10 cellular contexts compared by ENCODE assay signal in the genomic region with DNA sequence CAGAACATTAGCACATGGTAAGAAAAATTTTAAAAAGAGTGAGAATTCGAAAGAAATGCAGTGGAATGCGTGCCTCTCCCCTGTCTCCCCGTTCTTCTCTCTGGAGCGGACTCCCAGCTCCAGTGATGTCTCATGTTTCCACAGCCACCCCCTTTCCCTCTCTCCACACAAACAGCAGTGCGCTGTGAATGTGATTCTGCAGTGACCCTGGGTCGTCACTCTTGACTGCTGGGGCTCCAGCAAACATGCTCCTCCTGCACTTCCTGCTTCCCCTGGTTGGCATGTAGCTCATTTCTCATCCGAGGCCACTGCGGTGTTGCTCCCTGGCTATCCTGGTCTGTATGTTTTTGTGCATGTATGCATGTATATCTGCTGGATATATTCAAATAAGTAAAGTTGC. TPM values are rescaled to one million over a fixed set of nuclear protein-coding genes. Genes with fewer than 3 reads are reported as not detected.
DNase-seq lines count a peak whose midpoint lies in the region; ATAC-seq and TF ChIP-seq lines count a peak whose summit lies in the region.
"Had no signal": no experiment of that assay in that cellular context is flagged by ENCODE, and none has a peak within 500 bp of the region (broad histone marks: within the 10 kb centered on the region; RNA-seq: fewer than 3 reads in every experiment).

No MANE protein-coding gene starts in this region.

- no peak overlapping the region for H3K14ac ChIP-seq in IMR-90 (replicated peaks; ENCODE audit: low read depth, low read length)

- H3K4ac ChIP-seq in IMR-90 (ENCODE audit: low read depth, low read length) = no peak overlapping the region

- H2BK20ac ChIP-seq in IMR-90 (ENCODE audit: low read depth, low read length) = no peak overlapping the region

- TF ChIP-seq CTCF in IMR-90 (conservative IDR thresholded peaks at IDR 0.05; ENCODE audit: low read depth, low read length) (no peak), epithelial cell of proximal tubule (conservative IDR thresholded peaks at IDR 0.05; ENCODE audit: low read depth, low read length) (no peak), nephron progenitor cell (IDR thresholded peaks at IDR 0.05) (no peak), glutamatergic neuron (IDR thresholded peaks at IDR 0.05; ENCODE audit: partially characterized antibody, unreplicated experiment) (no peak)

- no peaks in the 10 kb centered on the region for H3K9me3 ChIP-seq in CD4-positive, alpha-beta memory T cell (ENCODE audit: control insufficient read depth in 1 of 2, low read length in 2 of 2)
- H3K9me3 ChIP-seq in IMR-90 (ENCODE audit: control insufficient read depth, insufficient read depth, low read length) = peaks cover 3% of the 10 kb centered on the region; the same call in 1 of the 2 replicates

- ATAC-seq in IMR-90 (ENCODE audit: low read depth) = peak; percentile 74
- no peak for ATAC-seq in HG02610 (IDR thresholded peaks at IDR 0.05; ENCODE audit: unreplicated experiment)

- TF ChIP-seq POLR2A in IMR-90 (IDR thresholded peaks at IDR 0.05; ENCODE audit: low read depth, low read length) = no peak

- peak overlapping the region in 6 of 7 donors; percentile 35 to 84 (median 42) for H3K27ac Mint-ChIP-seq in CD4-positive, alpha-beta memory T cell
- peak overlapping the region; percentile 90 for H3K27ac Mint-ChIP-seq in nephron progenitor cell
- no peak overlapping the region for H3K27ac Mint-ChIP-seq in glutamatergic neuron (ENCODE audit: unreplicated experiment)

- no peak overlapping the region for H2BK120ac ChIP-seq in IMR-90 (ENCODE audit: low read depth, low read length)

- intact Hi-C loops in CD4-positive, alpha-beta memory T cell (cut with micrococcal nuclease) = no loop called here
- intact Hi-C loops in IMR-90 (cut with micrococcal nuclease) = no loop called here

- H3K36me3 ChIP-seq in CD4-positive, alpha-beta memory T cell (ENCODE audit: insufficient read depth, low read length) = no peaks in the 10 kb centered on the region
- H3K36me3 ChIP-seq in IMR-90 (ENCODE audit: control insufficient read depth, insufficient read depth, low read length) = no peaks in the 10 kb centered on the region

- no peak overlapping the region for H4K91ac ChIP-seq in IMR-90 (ENCODE audit: insufficient read depth, low read depth, low read length)

- CTCF ChIA-PET in CD4-positive, alpha-beta memory T cell (lab: Charles Lee; ENCODE audit: partially characterized antibody) = no interaction called here
- CTCF ChIA-PET in IMR-90 (lab: Yijun Ruan, JAX) = interaction anchor here (0.6 kb wide), 1 partner anchor 837 kb away, joined by 10 read pairs; no protein-coding TSS in a partner anchor

- peak overlapping the region in 1 of 8 donors; percentile 41 for H3K4me3 Mint-ChIP-seq in CD4-positive, alpha-beta memory T cell
- peak overlapping the region; percentile 68 for H3K4me3 Mint-ChIP-seq in nephron progenitor cell
- no peak overlapping the region for H3K4me3 Mint-ChIP-seq in glutamatergic neuron (ENCODE audit: unreplicated experiment)

- H3K4me2 ChIP-seq in IMR-90 (ENCODE audit: low read depth, low read length) = peak overlapping the region; percentile 55; the same call in 1 of the 2 replicates

- POLR2A ChIA-PET in CD4-positive, alpha-beta memory T cell (lab: Charles Lee; ENCODE audit: partially characterized antibody) = no interaction called here
- POLR2A ChIA-PET in IMR-90 (lab: Charles Lee; ENCODE audit: unreplicated experiment) = no interaction called here

- no peak overlapping the region for H3K9ac ChIP-seq in IMR-90 (ENCODE audit: low read depth, low read length)

- H3K4me1 Mint-ChIP-seq in CD4-positive, alpha-beta memory T cell = peaks cover 34 to 92% (median 62%) of the 10 kb centered on the region in 4 donors
- peaks cover 84% of the 10 kb centered on the region for H3K4me1 Mint-ChIP-seq in nephron progenitor cell
- peaks cover 27% of the 10 kb centered on the region for H3K4me1 Mint-ChIP-seq in glutamatergic neuron (ENCODE audit: low read depth, unreplicated experiment)

- in situ Hi-C loops in IMR-90 (cut with MboI; ENCODE audit: low sequenced_read_pairs) = no loop called here

- no peaks in the 10 kb centered on the region for H3K9me3 Mint-ChIP-seq in CD4-positive, alpha-beta memory T cell
- H3K9me3 Mint-ChIP-seq in nephron progenitor cell = peaks cover 7% of the 10 kb centered on the region
- no peaks in the 10 kb centered on the region for H3K9me3 Mint-ChIP-seq in glutamatergic neuron (ENCODE audit: unreplicated experiment)

- no peak for DNase-seq in CD4-positive, alpha-beta memory T cell
- DNase-seq in IMR-90 (peak; percentile 52), epithelial cell of proximal tubule (ENCODE audit: low read depth) (peak; percentile 42), nephron progenitor cell (peak; percentile 68), NCI-H524 treated with DMSO at 0.1 percent for 48 hours (lab: John Stamatoyannopoulos, UW) (no peak), glutamatergic neuron (no peak), NCI-H774 (lab: John Stamatoyannopoulos, UW) (no peak)
- DNase-seq: posterior cingulate gyrus had no signal

- H3K27me3 ChIP-seq in CD4-positive, alpha-beta memory T cell (ENCODE audit: insufficient read depth, low read length) = no peaks in the 10 kb centered on the region
- no peaks in the 10 kb centered on the region for H3K27me3 ChIP-seq in IMR-90 (ENCODE audit: control insufficient read depth, insufficient read depth, low read length)

- no peak overlapping the region for H2BK5ac ChIP-seq in IMR-90 (ENCODE audit: low read depth, low read length, poor library complexity, severe bottlenecking)

- peak overlapping the region; percentile 29 for H2AFZ ChIP-seq in IMR-90 (replicated peaks; ENCODE audit: low read length, poor library complexity)

- dilution Hi-C loops in IMR-90 (cut with HindIII; ENCODE audit: low sequenced_read_pairs, unreplicated experiment) = no loop called here

- peaks cover 29% of the 10 kb centered on the region; the same call in 1 of the 2 replicates for H3K9me1 ChIP-seq in IMR-90 (ENCODE audit: insufficient read depth, low read length)

- no CpG with 5 or more reads among the region's 8 CpGs for WGBS in IMR-90 (ENCODE audit: extremely low coverage in 2 of 2, insufficient read length in 1 of 2), 2 experiments

- H3K4me3 ChIP-seq in CD4-positive, alpha-beta memory T cell (ENCODE audit: low read length in 2 of 2) = no peak overlapping the region
- no peak overlapping the region for H3K4me3 ChIP-seq in IMR-90 (ENCODE audit: insufficient read depth, low read depth, low read length)
- H3K4me3 ChIP-seq in epithelial cell of proximal tubule (ENCODE audit: low read depth, low read length) = no peak overlapping the region

- peaks cover 87% of the 10 kb centered on the region for H4K20me1 ChIP-seq in IMR-90 (ENCODE audit: insufficient read depth, low read length)

- H3K23ac ChIP-seq in IMR-90 (ENCODE audit: low read depth, low read length) = no peak overlapping the region

- no peak for TF ChIP-seq RAD21 in IMR-90 (IDR thresholded peaks at IDR 0.05; ENCODE audit: low read length)

- H3K56ac ChIP-seq in IMR-90 (ENCODE audit: extremely low read depth, insufficient read depth, low read length) = no peak overlapping the region

- no peak overlapping the region for H4K5ac ChIP-seq in IMR-90 (ENCODE audit: low read depth, low read length)

- BruUV-seq in IMR-90 (replicated peaks; lab: Mats Ljungman, UMichigan) = no TSS peak

- peaks cover 12% of the 10 kb centered on the region for H3K4me1 ChIP-seq in CD4-positive, alpha-beta memory T cell (ENCODE audit: insufficient read depth, low read length)
- H3K4me1 ChIP-seq in IMR-90 (ENCODE audit: control insufficient read depth, insufficient read depth, low read length) = peaks cover 6% of the 10 kb centered on the region

- H3K36me3 Mint-ChIP-seq in CD4-positive, alpha-beta memory T cell = peaks cover 1 to 5% of the 10 kb centered on the region in 2 donors
- H3K36me3 Mint-ChIP-seq in nephron progenitor cell (ENCODE audit: low read depth) (peaks cover 7% of the 10 kb centered on the region), glutamatergic neuron (ENCODE audit: unreplicated experiment) (peaks cover 5% of the 10 kb centered on the region)

- H3K27ac ChIP-seq in CD4-positive, alpha-beta memory T cell (ENCODE audit: low read depth, low read length) = no peak overlapping the region
- no peak overlapping the region for H3K27ac ChIP-seq in IMR-90 (ENCODE audit: insufficient read depth, low read length)
- H3K27ac ChIP-seq: HL-60 had no signal

- H2BK15ac ChIP-seq in IMR-90 (ENCODE audit: low read depth, low read length) = no peak overlapping the region

- no peak overlapping the region for H2AK9ac ChIP-seq in IMR-90 (replicated peaks; ENCODE audit: low read depth, low read length, poor library complexity)

- no peaks in the 10 kb centered on the region for H3K27me3 Mint-ChIP-seq in CD4-positive, alpha-beta memory T cell
- H3K27me3 Mint-ChIP-seq in nephron progenitor cell (ENCODE audit: low read depth, poor library complexity) (peaks cover 6% of the 10 kb centered on the region), glutamatergic neuron (ENCODE audit: unreplicated experiment) (peaks cover 2% of the 10 kb centered on the region)

- no peak overlapping the region for H4K8ac ChIP-seq in IMR-90 (ENCODE audit: low read depth in 2 of 2, low read length in 2 of 2)

- no peak overlapping the region for H2AK5ac ChIP-seq in IMR-90 (ENCODE audit: low read depth, low read length)

- H3K79me1 ChIP-seq in IMR-90 (ENCODE audit: low read depth in 1 of 2, low read length in 2 of 2) = peaks cover 24 to 97% of the 10 kb centered on the region in 2 experiments

- no peak overlapping the region for H3K18ac ChIP-seq in IMR-90 (ENCODE audit: low read depth, low read length)

TF ChIP-seq in IMR-90, 13 proteins besides CTCF, POLR2A, EP300 and RAD21 (continues in another document):
- TF ChIP-seq RFX5 (IDR thresholded peaks at IDR 0.05; ENCODE audit: low read depth, low read length) (no peak), MAFK (IDR thresholded peaks at IDR 0.05; ENCODE audit: low read depth, low read length) (no peak), NFE2L2 (IDR thresholded peaks at IDR 0.05; ENCODE audit: low read depth, low read length) (no peak), CEBPB (IDR thresholded peaks at IDR 0.05; ENCODE audit: low read depth, low read length) (no peak)
- TF ChIP-seq, protein P1, sequence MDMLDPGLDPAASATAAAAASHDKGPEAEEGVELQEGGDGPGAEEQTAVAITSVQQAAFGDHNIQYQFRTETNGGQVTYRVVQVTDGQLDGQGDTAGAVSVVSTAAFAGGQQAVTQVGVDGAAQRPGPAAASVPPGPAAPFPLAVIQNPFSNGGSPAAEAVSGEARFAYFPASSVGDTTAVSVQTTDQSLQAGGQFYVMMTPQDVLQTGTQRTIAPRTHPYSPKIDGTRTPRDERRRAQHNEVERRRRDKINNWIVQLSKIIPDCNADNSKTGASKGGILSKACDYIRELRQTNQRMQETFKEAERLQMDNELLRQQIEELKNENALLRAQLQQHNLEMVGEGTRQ (IDR thresholded peaks at IDR 0.05; ENCODE audit: low read depth, low read length) = no peak

RNA-seq across cellular contexts. Expression of gene PHF2, which starts 13.3 kb away (rescaled TPM):
- 10 to 100 TPM; 39.2 to 41.2 TPM for total RNA-seq in CD4-positive, alpha-beta memory T cell
- 1 to 10 TPM in 1 of 2 donors, under 1 TPM in 1; 0.48 to 2.8 TPM for polyA plus RNA-seq in CD4-positive, alpha-beta memory T cell
- total RNA-seq in IMR-90 (2012; rRNA removed) = 5.9 and 6.9 TPM in 2 replicates
- 9.5 and 9.6 TPM in 2 replicates for polyA plus RNA-seq in IMR-90 (2012; rRNA removed)
- 5.9 and 8.8 TPM in 2 replicates for polyA plus RNA-seq in IMR-90 (2012; cell fraction: cytosol; rRNA removed)
- 21.2 and 22.2 TPM in 2 replicates for polyA plus RNA-seq in IMR-90 (2012; cell fraction: nucleus; rRNA removed; ENCODE audit: low replicate concordance)
- 11.4 and 16.2 TPM in 2 replicates for total RNA-seq in epithelial cell of proximal tubule
- total RNA-seq in glutamatergic neuron (ENCODE audit: unreplicated experiment) = 22.9 TPM

Comparison
In these comparisons a context has a peak if more than half of its experiments do, and no peak if none do; other contexts are left out.
1. DNase-seq: peak in IMR-90 (single experiment), epithelial cell of proximal tubule (single experiment) and nephron progenitor cell (single experiment); none in CD4-positive, alpha-beta memory T cell (0 of 5), NCI-H524 treated with DMSO at 0.1 percent for 48 hours (single experiment), glutamatergic neuron (single experiment) and NCI-H774 (single experiment).